13 cellular contexts compared by ENCODE assay signal in the genomic region with DNA sequence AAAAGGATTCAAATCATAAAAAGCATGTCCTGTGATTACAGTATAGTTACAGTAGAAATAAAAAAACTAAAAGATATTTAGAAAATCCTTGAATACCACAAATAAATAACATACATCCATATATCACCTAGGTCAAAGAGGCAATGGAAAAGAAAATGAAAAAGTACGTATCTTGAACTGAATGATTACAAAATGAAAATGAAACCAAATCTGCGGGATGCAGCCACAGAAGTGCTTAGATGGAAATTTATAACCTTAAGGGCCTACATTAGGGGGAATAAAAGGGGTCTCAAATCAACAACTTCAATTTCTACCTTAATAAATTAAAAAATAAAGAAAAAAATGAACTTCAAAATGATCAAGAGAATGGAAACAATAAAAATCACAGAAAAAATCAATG.
DNase-seq lines count a peak whose midpoint lies in the region; ATAC-seq and TF ChIP-seq lines count a peak whose summit lies in the region.
"Had no signal": no experiment of that assay in that cellular context is flagged by ENCODE, and none has a peak within 500 bp of the region (broad histone marks: within the 10 kb centered on the region; RNA-seq: fewer than 3 reads in every experiment).

No MANE protein-coding gene starts in this region.

- H3K4me3 ChIP-seq in OCI-LY3 (ENCODE audit: low read length) (peak overlapping the region; percentile 33), esophagus muscularis mucosa (peak overlapping the region; percentile 2 to 28 (median 14)), subcutaneous abdominal adipose tissue (ENCODE audit: low read depth in 1 of 5, low read length in 5 of 5) (peak overlapping the region in 4 of 5 donors; percentile 32 to 49 (median 46))

- intact Hi-C loops in esophagus muscularis mucosa (cut with DNase I): no loop called here

- POLR2A ChIA-PET in WTC11 (lab: Charles Lee): no interaction called here

- peak overlapping the region; percentile 28; the same call in 1 of the 2 replicates for H3K4me2 ChIP-seq in OCI-LY3 (ENCODE audit: low read length)

- H3K9me3 Mint-ChIP-seq in activated naive CD4-positive, alpha-beta T cell treated with anti-CD3 and anti-CD28 coated beads, Interleukin-2, amount 50 U/mL, for 24 hours: no peaks in the 10 kb centered on the region
- no peaks in the 10 kb centered on the region for H3K9me3 Mint-ChIP-seq in WTC11

- H3K27ac ChIP-seq in OCI-LY3 (ENCODE audit: low read length) (no peak overlapping the region), esophagus muscularis mucosa (replicated peaks in 1 of 4) (no peak overlapping the region), subcutaneous abdominal adipose tissue (ENCODE audit: low read depth, low read length) (no peak overlapping the region)

- H3K4me1 ChIP-seq in OCI-LY3 (ENCODE audit: low read length) (no peaks in the 10 kb centered on the region), esophagus muscularis mucosa (no peaks in the 10 kb centered on the region), subcutaneous abdominal adipose tissue (ENCODE audit: control insufficient read depth in 5 of 5, insufficient read depth in 5 of 5, low read length in 5 of 5) (peaks cover 0 to 3% (median 0%) of the 10 kb centered on the region in 5 donors)

- no peak for DNase-seq in activated naive CD4-positive, alpha-beta T cell treated with anti-CD3 and anti-CD28 coated beads, Interleukin-2, amount 50 U/mL, for 16 hours
- DNase-seq in esophagus muscularis mucosa (ENCODE audit: extremely low spot score) (no peak), UCSD-AML1 (lab: John Stamatoyannopoulos, UW; ENCODE audit: unreplicated experiment) (no peak), WTC11 (ENCODE audit: low spot score) (no peak), NCI-H526 (lab: John Stamatoyannopoulos, UW) (no peak)
- DNase-seq: activated CD8-positive, alpha-beta memory T cell treated with anti-CD3 and anti-CD28 coated beads, Interleukin-2, amount 50 U/mL, for 48 hours; glutamatergic neuron; H7; NCI-H524 treated with DMSO at 0.1 percent for 48 hours; retina had no signal

- H3K36me3 Mint-ChIP-seq in activated naive CD4-positive, alpha-beta T cell treated with anti-CD3 and anti-CD28 coated beads, Interleukin-2, amount 50 U/mL, for 24 hours: no peaks in the 10 kb centered on the region
- no peaks in the 10 kb centered on the region for H3K36me3 Mint-ChIP-seq in WTC11

- H3K9me3 ChIP-seq in OCI-LY3 (ENCODE audit: insufficient read depth, low read length) (no peaks in the 10 kb centered on the region), esophagus muscularis mucosa (no peaks in the 10 kb centered on the region), subcutaneous abdominal adipose tissue (ENCODE audit: control insufficient read depth in 5 of 5, low read length in 5 of 5) (no peaks in the 10 kb centered on the region)

- no peak for TF ChIP-seq EP300 in esophagus muscularis mucosa (IDR thresholded peaks at IDR 0.05)

- no peak for TF ChIP-seq POLR2A in esophagus muscularis mucosa (IDR thresholded peaks at IDR 0.05; ENCODE audit: low read depth)

- no peak overlapping the region for H2AFZ ChIP-seq in OCI-LY3 (ENCODE audit: low read depth, low read length)

- no peaks in the 10 kb centered on the region for H3K79me2 ChIP-seq in OCI-LY3 (ENCODE audit: low read length)

- peak overlapping the region; percentile 77 for H3K4me3 Mint-ChIP-seq in activated naive CD4-positive, alpha-beta T cell treated with anti-CD3 and anti-CD28 coated beads, Interleukin-2, amount 50 U/mL, for 24 hours
- no peak overlapping the region for H3K4me3 Mint-ChIP-seq in WTC11

- H3K9ac ChIP-seq in OCI-LY3 (ENCODE audit: low read length): no peak overlapping the region
- H3K9ac ChIP-seq in subcutaneous abdominal adipose tissue (ENCODE audit: low read length in 5 of 5): peak overlapping the region in 2 of 5 donors; percentile 34 to 47

- peaks cover 18% of the 10 kb centered on the region for H3K4me1 Mint-ChIP-seq in activated naive CD4-positive, alpha-beta T cell treated with anti-CD3 and anti-CD28 coated beads, Interleukin-2, amount 50 U/mL, for 24 hours
- H3K4me1 Mint-ChIP-seq in WTC11: peaks cover 10% of the 10 kb centered on the region

- CTCF ChIA-PET in WTC11 (lab: Charles Lee): no interaction called here

- 58% methylated on average over 2 of the region's 2 CpGs for WGBS in esophagus muscularis mucosa

- no peaks in the 10 kb centered on the region for H3K27me3 ChIP-seq in OCI-LY3 (ENCODE audit: low read depth, low read length)
- no peaks in the 10 kb centered on the region for H3K27me3 ChIP-seq in esophagus muscularis mucosa
- no peaks in the 10 kb centered on the region for H3K27me3 ChIP-seq in subcutaneous abdominal adipose tissue (ENCODE audit: control insufficient read depth in 5 of 5, insufficient read depth in 4 of 5, low read length in 5 of 5)

- no peak overlapping the region for H3K27ac Mint-ChIP-seq in activated naive CD4-positive, alpha-beta T cell treated with anti-CD3 and anti-CD28 coated beads, Interleukin-2, amount 50 U/mL, for 24 hours
- no peak overlapping the region for H3K27ac Mint-ChIP-seq in WTC11

- no peaks in the 10 kb centered on the region for H4K20me1 ChIP-seq in OCI-LY3 (ENCODE audit: insufficient read depth, low read length)

- TF ChIP-seq CTCF in OCI-LY3 (IDR thresholded peaks at IDR 0.05; ENCODE audit: low read depth, low read length) (no peak), esophagus muscularis mucosa (IDR thresholded peaks at IDR 0.05) (no peak), WTC11 (IDR thresholded peaks at IDR 0.05) (no peak)

- no peak for ATAC-seq in WTC11

- no peaks in the 10 kb centered on the region for H3K27me3 Mint-ChIP-seq in activated naive CD4-positive, alpha-beta T cell treated with anti-CD3 and anti-CD28 coated beads, Interleukin-2, amount 50 U/mL, for 24 hours
- no peaks in the 10 kb centered on the region for H3K27me3 Mint-ChIP-seq in WTC11 (ENCODE audit: low read depth)

- H3K36me3 ChIP-seq in OCI-LY3 (replicated peaks; ENCODE audit: low read depth, low read length) (no peaks in the 10 kb centered on the region), esophagus muscularis mucosa (no peaks in the 10 kb centered on the region), subcutaneous abdominal adipose tissue (ENCODE audit: control insufficient read depth in 5 of 5, insufficient read depth in 5 of 5, low read length in 5 of 5) (no peaks in the 10 kb centered on the region)

TF ChIP-seq in WTC11, 78 proteins besides CTCF, POLR2A, EP300 and RAD21 (continues in another document):
- TF ChIP-seq SOX15 (CRISPR knock-in tag; IDR thresholded peaks at IDR 0.05) (no peak), CREM (CRISPR knock-in tag; IDR thresholded peaks at IDR 0.05) (no peak), TEAD1 (CRISPR knock-in tag; IDR thresholded peaks at IDR 0.05) (no peak), ESRRA (CRISPR knock-in tag; IDR thresholded peaks at IDR 0.05; ENCODE audit: borderline replicate concordance) (no peak), GRHL2 (CRISPR knock-in tag; IDR thresholded peaks at IDR 0.05; ENCODE audit: insufficient replicate concordance, severe bottlenecking) (no peak), NR3C1 (CRISPR knock-in tag; conservative IDR thresholded peaks at IDR 0.05; ENCODE audit: low read depth) (no peak), ZNF317 (CRISPR knock-in tag; IDR thresholded peaks at IDR 0.05; ENCODE audit: borderline replicate concordance, low read depth) (no peak), CREB1 (CRISPR knock-in tag; IDR thresholded peaks at IDR 0.05) (no peak)
- TF ChIP-seq, protein P1, sequence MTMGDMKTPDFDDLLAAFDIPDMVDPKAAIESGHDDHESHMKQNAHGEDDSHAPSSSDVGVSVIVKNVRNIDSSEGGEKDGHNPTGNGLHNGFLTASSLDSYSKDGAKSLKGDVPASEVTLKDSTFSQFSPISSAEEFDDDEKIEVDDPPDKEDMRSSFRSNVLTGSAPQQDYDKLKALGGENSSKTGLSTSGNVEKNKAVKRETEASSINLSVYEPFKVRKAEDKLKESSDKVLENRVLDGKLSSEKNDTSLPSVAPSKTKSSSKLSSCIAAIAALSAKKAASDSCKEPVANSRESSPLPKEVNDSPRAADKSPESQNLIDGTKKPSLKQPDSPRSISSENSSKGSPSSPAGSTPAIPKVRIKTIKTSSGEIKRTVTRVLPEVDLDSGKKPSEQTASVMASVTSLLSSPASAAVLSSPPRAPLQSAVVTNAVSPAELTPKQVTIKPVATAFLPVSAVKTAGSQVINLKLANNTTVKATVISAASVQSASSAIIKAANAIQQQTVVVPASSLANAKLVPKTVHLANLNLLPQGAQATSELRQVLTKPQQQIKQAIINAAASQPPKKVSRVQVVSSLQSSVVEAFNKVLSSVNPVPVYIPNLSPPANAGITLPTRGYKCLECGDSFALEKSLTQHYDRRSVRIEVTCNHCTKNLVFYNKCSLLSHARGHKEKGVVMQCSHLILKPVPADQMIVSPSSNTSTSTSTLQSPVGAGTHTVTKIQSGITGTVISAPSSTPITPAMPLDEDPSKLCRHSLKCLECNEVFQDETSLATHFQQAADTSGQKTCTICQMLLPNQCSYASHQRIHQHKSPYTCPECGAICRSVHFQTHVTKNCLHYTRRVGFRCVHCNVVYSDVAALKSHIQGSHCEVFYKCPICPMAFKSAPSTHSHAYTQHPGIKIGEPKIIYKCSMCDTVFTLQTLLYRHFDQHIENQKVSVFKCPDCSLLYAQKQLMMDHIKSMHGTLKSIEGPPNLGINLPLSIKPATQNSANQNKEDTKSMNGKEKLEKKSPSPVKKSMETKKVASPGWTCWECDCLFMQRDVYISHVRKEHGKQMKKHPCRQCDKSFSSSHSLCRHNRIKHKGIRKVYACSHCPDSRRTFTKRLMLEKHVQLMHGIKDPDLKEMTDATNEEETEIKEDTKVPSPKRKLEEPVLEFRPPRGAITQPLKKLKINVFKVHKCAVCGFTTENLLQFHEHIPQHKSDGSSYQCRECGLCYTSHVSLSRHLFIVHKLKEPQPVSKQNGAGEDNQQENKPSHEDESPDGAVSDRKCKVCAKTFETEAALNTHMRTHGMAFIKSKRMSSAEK (CRISPR knock-in tag; IDR thresholded peaks at IDR 0.05; ENCODE audit: borderline replicate concordance): no peak
- TF ChIP-seq, protein P2, sequence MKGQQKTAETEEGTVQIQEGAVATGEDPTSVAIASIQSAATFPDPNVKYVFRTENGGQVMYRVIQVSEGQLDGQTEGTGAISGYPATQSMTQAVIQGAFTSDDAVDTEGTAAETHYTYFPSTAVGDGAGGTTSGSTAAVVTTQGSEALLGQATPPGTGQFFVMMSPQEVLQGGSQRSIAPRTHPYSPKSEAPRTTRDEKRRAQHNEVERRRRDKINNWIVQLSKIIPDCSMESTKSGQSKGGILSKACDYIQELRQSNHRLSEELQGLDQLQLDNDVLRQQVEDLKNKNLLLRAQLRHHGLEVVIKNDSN (CRISPR knock-in tag; IDR thresholded peaks at IDR 0.05): no peak
